Comparison of ENCODE assay signal across 27 cellular contexts in the genomic region with DNA sequence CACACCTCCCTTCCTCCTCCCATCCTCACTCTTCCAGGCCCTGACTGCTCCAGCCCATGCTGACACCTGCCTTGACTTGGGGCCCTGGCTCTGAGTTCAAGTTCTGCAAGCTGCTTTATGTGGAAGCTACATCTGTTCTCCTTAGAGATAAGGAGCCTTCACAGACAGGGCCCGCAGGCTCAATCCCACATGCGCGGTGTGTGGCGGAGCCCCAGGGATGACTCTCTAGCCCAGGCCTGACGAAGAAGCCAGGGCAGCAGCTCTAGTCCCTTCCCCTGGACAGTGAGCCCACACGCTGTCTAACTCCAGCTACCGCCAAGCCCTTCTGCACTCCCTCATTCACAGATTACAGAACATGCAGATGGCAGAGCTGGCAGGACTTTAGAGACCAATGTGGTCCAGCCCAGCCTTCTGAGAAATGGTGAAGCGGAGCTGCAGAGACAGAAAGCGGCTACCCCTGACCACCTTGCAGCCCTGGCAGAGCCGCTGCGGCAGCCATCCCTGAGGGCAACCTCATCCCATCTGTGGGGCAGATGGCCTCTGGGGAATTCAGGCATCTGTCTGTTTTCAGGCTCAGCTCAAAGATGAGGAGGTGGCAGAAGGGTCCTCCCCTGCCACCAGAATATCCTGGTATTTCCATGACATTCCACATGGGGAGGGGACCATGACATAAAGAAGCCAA.
"Had no signal": no experiment of that assay in that cellular context is flagged by ENCODE, and none has a peak within 500 bp of the region (broad histone marks: within the 10 kb centered on the region; RNA-seq: fewer than 3 reads in every experiment).

No MANE protein-coding gene starts in this region.

- H3K27ac ChIP-seq: adrenal gland, ascending aorta, brain microvascular endothelial cell, colonic mucosa, esophagus muscularis mucosa, left lung, right lobe of liver, skin epidermis, testis, upper lobe of left lung had no signal

- DNase-seq: activated CD4-positive, alpha-beta T cell treated with anti-CD3 and anti-CD28 coated beads for 36 hours; activated CD4-positive, alpha-beta T cell treated with anti-CD3 and anti-CD28 coated beads, Interleukin-2, amount 50 U/mL, for 4 hours; activated CD8-positive, alpha-beta memory T cell treated with anti-CD3 and anti-CD28 coated beads for 24 hours; activated CD8-positive, alpha-beta memory T cell treated with anti-CD3 and anti-CD28 coated beads, Interleukin-2, amount 50 U/mL, for 4 hours; activated naive CD4-positive, alpha-beta T cell; activated T-cell treated with anti-CD3 and anti-CD28 coated beads, Interleukin-2, amount 50 U/mL, for 24 hours; adrenal gland; brain microvascular endothelial cell; colonic mucosa; hippocampal formation; kidney glomerular epithelial cell; left lung; naive thymus-derived CD4-positive, alpha-beta T cell; occipital lobe; right lobe of liver; stimulated activated CD4-positive, alpha-beta T cell treated with anti-CD3 and anti-CD28 coated beads, Interleukin-15, amount 100 ng/mL, for 24 hours; T1000; testis; upper lobe of left lung had no signal

- H3K4me3 ChIP-seq: adrenal gland, ascending aorta, colonic mucosa, esophagus muscularis mucosa, left lung, right lobe of liver, skin epidermis, testis, upper lobe of left lung had no signal

- H3K9me3 Mint-ChIP-seq: activated T-helper 2 cell treated with anti-CD3 and anti-CD28 coated beads, Interferon-gamma antibody, Interleukin-2, Interleukin-4, amounts not matched to agents 10 μg/mL and 5 μg/mL and 100 μg/mL, durations not matched to agents 14 hours and 24 hours and 36 hours; neural crest cell; WTC11 had no signal

- H3K36me3 Mint-ChIP-seq: activated naive CD8-positive, alpha-beta T cell; naive thymus-derived CD4-positive, alpha-beta T cell; stimulated activated memory B cell treated with anti-CD40 and anti-IgM and Interleukin-4, amounts not matched to agents 10 μg/mL and 1 μg/mL and 100 μg/mL, for 72 hours; WTC11 had no signal

- H3K9me3 ChIP-seq: adrenal gland, ascending aorta, colonic mucosa, esophagus muscularis mucosa, left lung, right lobe of liver, testis, upper lobe of left lung had no signal

- ATAC-seq: activated CD4-positive, alpha-beta T cell treated with anti-CD3 and anti-CD28 coated beads for 36 hours; left lung; naive thymus-derived CD4-positive, alpha-beta T cell; right lobe of liver; stimulated activated memory B cell treated with anti-CD40 and anti-IgM and Interleukin-4, amounts not matched to agents 10 μg/mL and 1 μg/mL and 100 μg/mL, for 72 hours; WTC11 had no signal

- H3K4me3 Mint-ChIP-seq: activated CD4-positive, alpha-beta T cell treated with anti-CD3 and anti-CD28 coated beads for 36 hours; activated naive CD8-positive, alpha-beta T cell; activated T-cell treated with anti-CD3 and anti-CD28 coated beads, Interleukin-2, amount 50 U/mL, for 24 hours; naive thymus-derived CD4-positive, alpha-beta T cell; neural crest cell; stimulated activated memory B cell treated with anti-CD40 and anti-IgM and Interleukin-4, amounts not matched to agents 10 μg/mL and 1 μg/mL and 100 μg/mL, for 72 hours; WTC11 had no signal

- H3K27me3 ChIP-seq: adrenal gland, ascending aorta, brain microvascular endothelial cell, colonic mucosa, right lobe of liver, testis, upper lobe of left lung had no signal

- H3K27ac Mint-ChIP-seq: activated CD4-positive, alpha-beta T cell treated with anti-CD3 and anti-CD28 coated beads for 36 hours; activated naive CD8-positive, alpha-beta T cell; activated T-cell treated with anti-CD3 and anti-CD28 coated beads, Interleukin-2, amount 50 U/mL, for 24 hours; activated T-helper 2 cell treated with anti-CD3 and anti-CD28 coated beads, Interferon-gamma antibody, Interleukin-2, Interleukin-4, amounts not matched to agents 10 μg/mL and 5 μg/mL and 100 μg/mL, durations not matched to agents 14 hours and 24 hours and 36 hours; stimulated activated memory B cell treated with anti-CD40 and anti-IgM and Interleukin-4, amounts not matched to agents 10 μg/mL and 1 μg/mL and 100 μg/mL, for 72 hours; WTC11 had no signal

- H3K4me1 Mint-ChIP-seq: activated CD4-positive, alpha-beta T cell treated with anti-CD3 and anti-CD28 coated beads for 36 hours; neural crest cell; stimulated activated memory B cell treated with anti-CD40 and anti-IgM and Interleukin-4, amounts not matched to agents 10 μg/mL and 1 μg/mL and 100 μg/mL, for 72 hours had no signal

- H3K36me3 ChIP-seq: adrenal gland, ascending aorta, brain microvascular endothelial cell, colonic mucosa, esophagus muscularis mucosa, left lung, right lobe of liver, upper lobe of left lung had no signal

- H3K4me1 ChIP-seq: adrenal gland, ascending aorta, colonic mucosa, esophagus muscularis mucosa, left lung, right lobe of liver, testis, upper lobe of left lung had no signal
